In the genomic region with DNA sequence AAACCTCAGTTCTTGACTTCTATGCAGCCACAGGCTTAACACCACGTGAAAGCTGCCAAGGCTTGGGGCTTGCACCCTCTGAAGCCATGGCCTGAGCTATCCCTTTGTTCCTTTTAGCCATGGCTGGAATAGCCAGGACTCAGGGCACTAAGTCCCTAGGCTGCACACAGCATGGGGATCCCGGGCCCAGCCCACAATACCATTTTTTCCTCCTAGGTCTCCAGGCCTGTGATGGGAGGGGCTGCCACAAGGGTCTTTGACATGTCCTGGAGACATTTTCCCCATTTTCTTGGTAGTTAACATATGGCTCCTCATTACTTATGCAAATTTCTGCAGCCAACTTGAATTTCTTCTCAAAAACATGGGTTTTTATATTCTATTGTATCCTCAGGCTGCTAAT, we compare ENCODE assay signal across 39 cellular contexts.
"Had no signal": no experiment of that assay in that cellular context is flagged by ENCODE, and none has a peak within 500 bp of the region (broad histone marks: within the 10 kb centered on the region; RNA-seq: fewer than 3 reads in every experiment).

No MANE protein-coding gene starts in this region.

- DNase-seq: activated effector memory CD4-positive, alpha-beta T cell treated with anti-CD3 and anti-CD28 coated beads, Interleukin-2, amount 50 U/mL, for 16 hours; activated effector memory CD4-positive, alpha-beta T cell treated with Interleukin-2 at 50 U/mL for 16 hours; activated gamma-delta T cell; activated gamma-delta T cell treated with Interleukin-2 at 50 U/mL for 16 hours; activated naive CD4-positive, alpha-beta T cell; activated naive CD4-positive, alpha-beta T cell treated with anti-CD3 and anti-CD28 coated beads for 36 hours; activated naive CD4-positive, alpha-beta T cell treated with anti-CD3 and anti-CD28 coated beads, Interleukin-2, amount 10 ng/mL, durations not matched to agents 7 days and 5 days; activated naive CD4-positive, alpha-beta T cell treated with anti-CD3 and anti-CD28 coated beads, Interleukin-2, amount 50 U/mL, for 16 hours; activated naive CD4-positive, alpha-beta T cell treated with Interleukin-2 at 50 U/mL for 16 hours; activated naive CD8-positive, alpha-beta T cell treated with anti-CD3 and anti-CD28 coated beads for 36 hours; activated naive CD8-positive, alpha-beta T cell treated with anti-CD3 and anti-CD28 coated beads, Interleukin-2, amount 10 ng/mL, durations not matched to agents 7 days and 5 days; activated naive CD8-positive, alpha-beta T cell treated with anti-CD3 and anti-CD28 coated beads, Interleukin-2, amount 50 U/mL, for 24 hours; activated T-cell treated with anti-CD3 and anti-CD28 coated beads, Interleukin-2, amount 50 U/mL, for 24 hours; activated T-cell treated with anti-CD3 and anti-CD28 coated beads, Interleukin-2, amount 50 U/mL, for 4 hours; activated T-cell treated with anti-CD3 and anti-CD28 coated beads, Interleukin-2, amount 50 U/mL, for 48 hours; activated T-cell treated with anti-CD3 and anti-CD28 coated beads, Interleukin-2, amount 50 U/mL, for 72 hours; adrenal gland; amniotic stem cell; amygdala; anterior cingulate cortex; aorta; body of pancreas; brain microvascular endothelial cell; caudate nucleus; central memory CD4-positive, alpha-beta T cell; cerebellar nuclear complex had no signal

- H3K4me3 Mint-ChIP-seq: activated naive CD4-positive, alpha-beta T cell treated with anti-CD3 and anti-CD28 coated beads for 36 hours; activated naive CD4-positive, alpha-beta T cell treated with anti-CD3 and anti-CD28 coated beads, Interleukin-2, amount 10 ng/mL, durations not matched to agents 7 days and 5 days; activated naive CD4-positive, alpha-beta T cell treated with anti-CD3 and anti-CD28 coated beads, Interleukin-2, amount 50 U/mL, for 24 hours; activated naive CD8-positive, alpha-beta T cell; activated naive CD8-positive, alpha-beta T cell treated with anti-CD3 and anti-CD28 coated beads for 36 hours; activated naive CD8-positive, alpha-beta T cell treated with anti-CD3 and anti-CD28 coated beads, Interleukin-2, amount 10 ng/mL, durations not matched to agents 7 days and 5 days; activated naive CD8-positive, alpha-beta T cell treated with anti-CD3 and anti-CD28 coated beads, Interleukin-2, amount 50 U/mL, for 24 hours; activated T-cell treated with anti-CD3 and anti-CD28 coated beads, Interleukin-2, amount 50 U/mL, for 24 hours; activated T-cell treated with anti-CD3 and anti-CD28 coated beads, Interleukin-2, amount 50 U/mL, for 4 hours; activated T-cell treated with anti-CD3 and anti-CD28 coated beads, Interleukin-2, amount 50 U/mL, for 72 hours; activated T-helper 1 cell treated with anti-CD3 and anti-CD28 coated beads, Interleukin-12 subunit alpha, Interleukin-12 subunit beta, Interleukin-2, Interleukin-4 antibody, amounts not matched to agents 30 ng/mL and 10 ng/mL and 1 ng/mL, durations not matched to agents 14 hours and 24 hours and 36 hours; activated T-helper 17 cell treated with anti-CD3 and anti-CD28 coated beads, Interleukin-2, amount 50 U/mL, for 72 hours; brain; central memory CD8-positive, alpha-beta T cell had no signal

- ATAC-seq: activated naive CD4-positive, alpha-beta T cell treated with anti-CD3 and anti-CD28 coated beads, Interleukin-2, amount 50 U/mL, for 72 hours; activated naive CD8-positive, alpha-beta T cell treated with anti-CD3 and anti-CD28 coated beads, Interleukin-2, amount 50 U/mL, for 24 hours; activated T-cell treated with anti-CD3 and anti-CD28 coated beads, Interleukin-2, amount 50 U/mL, for 4 hours; activated T-cell treated with anti-CD3 and anti-CD28 coated beads, Interleukin-2, amount 50 U/mL, for 72 hours; activated T-helper 17 cell treated with anti-CD3 and anti-CD28 coated beads, Interleukin-2, amount 50 U/mL, for 72 hours; body of pancreas had no signal

- H3K4me3 ChIP-seq: adrenal gland, ascending aorta, body of pancreas, breast epithelium, cardiac muscle cell had no signal

- H3K9me3 ChIP-seq: adrenal gland, ascending aorta, body of pancreas had no signal

- H3K27ac ChIP-seq: adrenal gland, ascending aorta, body of pancreas, brain microvascular endothelial cell, breast epithelium, cardiac muscle cell had no signal

- H3K4me1 ChIP-seq: adrenal gland, ascending aorta, body of pancreas, breast epithelium had no signal

- H3K36me3 ChIP-seq: adrenal gland, ascending aorta, brain microvascular endothelial cell, breast epithelium, cardiac muscle cell had no signal

- H3K4me1 Mint-ChIP-seq: activated naive CD4-positive, alpha-beta T cell treated with anti-CD3 and anti-CD28 coated beads, Interleukin-2, amount 10 ng/mL, durations not matched to agents 7 days and 5 days; activated naive CD8-positive, alpha-beta T cell treated with anti-CD3 and anti-CD28 coated beads for 36 hours; activated naive CD8-positive, alpha-beta T cell treated with anti-CD3 and anti-CD28 coated beads, Interleukin-2, amount 10 ng/mL, durations not matched to agents 7 days and 5 days; brain; central memory CD8-positive, alpha-beta T cell had no signal

- H3K27me3 Mint-ChIP-seq: activated naive CD4-positive, alpha-beta T cell treated with anti-CD3 and anti-CD28 coated beads, Interleukin-2, amount 10 ng/mL, durations not matched to agents 7 days and 5 days; activated naive CD8-positive, alpha-beta T cell treated with anti-CD3 and anti-CD28 coated beads, Interleukin-2, amount 10 ng/mL, durations not matched to agents 7 days and 5 days; brain; central memory CD8-positive, alpha-beta T cell had no signal

- FAIRE-seq: astrocyte, bronchial epithelial cell had no signal

- H3K27me3 ChIP-seq: adrenal gland, ascending aorta, body of pancreas, brain microvascular endothelial cell, breast epithelium, cardiac muscle cell had no signal

- H3K9me3 Mint-ChIP-seq: activated T-helper 2 cell treated with anti-CD3 and anti-CD28 coated beads, Interferon-gamma antibody, Interleukin-2, Interleukin-4, amounts not matched to agents 10 μg/mL and 5 μg/mL and 100 μg/mL, durations not matched to agents 14 hours and 24 hours and 36 hours had no signal

- H3K27ac Mint-ChIP-seq: activated naive CD4-positive, alpha-beta T cell treated with anti-CD3 and anti-CD28 coated beads for 36 hours; activated naive CD4-positive, alpha-beta T cell treated with anti-CD3 and anti-CD28 coated beads, Interleukin-2, amount 10 ng/mL, durations not matched to agents 7 days and 5 days; activated naive CD4-positive, alpha-beta T cell treated with anti-CD3 and anti-CD28 coated beads, Interleukin-2, amount 50 U/mL, for 24 hours; activated naive CD4-positive, alpha-beta T cell treated with anti-CD3 and anti-CD28 coated beads, Interleukin-2, amount 50 U/mL, for 72 hours; activated naive CD8-positive, alpha-beta T cell; activated naive CD8-positive, alpha-beta T cell treated with anti-CD3 and anti-CD28 coated beads for 36 hours; activated naive CD8-positive, alpha-beta T cell treated with anti-CD3 and anti-CD28 coated beads, Interleukin-2, amount 10 ng/mL, durations not matched to agents 7 days and 5 days; activated naive CD8-positive, alpha-beta T cell treated with anti-CD3 and anti-CD28 coated beads, Interleukin-2, amount 50 U/mL, for 24 hours; activated T-cell treated with anti-CD3 and anti-CD28 coated beads, Interleukin-2, amount 50 U/mL, for 24 hours; activated T-cell treated with anti-CD3 and anti-CD28 coated beads, Interleukin-2, amount 50 U/mL, for 72 hours; activated T-helper 1 cell treated with anti-CD3 and anti-CD28 coated beads, Interleukin-12 subunit alpha, Interleukin-12 subunit beta, Interleukin-2, Interleukin-4 antibody, amounts not matched to agents 30 ng/mL and 10 ng/mL and 1 ng/mL, durations not matched to agents 14 hours and 24 hours and 36 hours; activated T-helper 17 cell treated with anti-CD3 and anti-CD28 coated beads, Interleukin-2, amount 50 U/mL, for 72 hours; activated T-helper 2 cell treated with anti-CD3 and anti-CD28 coated beads, Interferon-gamma antibody, Interleukin-2, Interleukin-4, amounts not matched to agents 10 μg/mL and 5 μg/mL and 100 μg/mL, durations not matched to agents 14 hours and 24 hours and 36 hours; brain had no signal

- H3K36me3 Mint-ChIP-seq: activated naive CD4-positive, alpha-beta T cell treated with anti-CD3 and anti-CD28 coated beads, Interleukin-2, amount 10 ng/mL, durations not matched to agents 7 days and 5 days; activated naive CD4-positive, alpha-beta T cell treated with anti-CD3 and anti-CD28 coated beads, Interleukin-2, amount 50 U/mL, for 24 hours; activated naive CD8-positive, alpha-beta T cell treated with anti-CD3 and anti-CD28 coated beads, Interleukin-2, amount 10 ng/mL, durations not matched to agents 7 days and 5 days had no signal
